ENCODE assay signal across 11 cellular contexts in the genomic region with DNA sequence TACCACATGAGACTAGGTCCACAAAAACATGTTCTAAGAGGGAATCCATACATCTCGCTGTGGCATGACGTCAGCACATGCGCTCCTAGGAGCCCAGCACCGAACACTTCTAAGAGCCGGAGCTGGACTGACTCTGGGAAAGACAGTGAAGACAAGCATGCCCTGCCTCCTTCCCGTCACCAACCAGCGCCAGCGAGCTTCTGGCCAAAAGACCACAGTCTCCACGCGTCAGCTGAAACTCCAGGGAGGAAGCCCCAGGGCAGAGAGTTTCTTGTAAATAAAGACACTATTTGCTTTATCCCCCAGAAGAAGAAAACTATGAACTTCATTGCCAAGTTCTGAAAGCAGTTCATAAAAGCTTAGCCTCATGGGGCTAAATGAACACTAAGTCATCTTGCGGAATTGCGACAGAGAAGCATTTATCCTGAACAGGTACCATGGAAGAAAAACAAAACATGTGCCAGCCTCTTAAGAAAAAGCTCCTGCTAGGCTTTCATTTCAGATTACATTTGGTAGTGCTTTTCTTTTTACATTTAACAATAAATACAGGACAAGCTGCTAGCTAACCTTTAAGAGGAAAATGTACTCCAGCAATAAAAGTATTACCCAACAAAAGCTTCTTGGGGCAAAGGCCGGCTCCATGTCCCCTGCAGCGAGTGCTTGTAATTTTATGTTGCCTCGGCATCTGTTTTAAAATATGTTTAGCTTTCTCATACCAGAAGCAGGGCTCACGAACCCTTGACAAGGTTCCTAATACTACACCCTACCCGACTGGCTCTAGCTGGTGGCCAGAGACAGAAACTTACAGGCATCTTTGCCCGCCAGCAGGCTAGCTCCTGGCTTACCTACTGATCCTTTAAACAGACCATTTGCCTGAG.
DNase-seq lines count a peak whose midpoint lies in the region; ATAC-seq and TF ChIP-seq lines count a peak whose summit lies in the region.
"Had no signal": no experiment of that assay in that cellular context is flagged by ENCODE, and none has a peak within 500 bp of the region (broad histone marks: within the 10 kb centered on the region; RNA-seq: fewer than 3 reads in every experiment).

No MANE protein-coding gene starts in this region.

- H3K4me1 Mint-ChIP-seq in activated T-cell treated with anti-CD3 and anti-CD28 coated beads, Interleukin-2, amount 50 U/mL, for 72 hours (ENCODE audit: low read depth) = peaks cover 65% of the 10 kb centered on the region

- no peak overlapping the region for H3K4me3 ChIP-seq in astrocyte of the spinal cord (ENCODE audit: low read depth, low read length)
- no peak overlapping the region for H3K4me3 ChIP-seq in tibial artery

- H3K27ac Mint-ChIP-seq in activated T-cell treated with anti-CD3 and anti-CD28 coated beads, Interleukin-2, amount 50 U/mL, for 72 hours = peak overlapping the region; percentile 97

- no peaks in the 10 kb centered on the region for H3K9me3 ChIP-seq in tibial artery
- H3K9me3 ChIP-seq: BE2C had no signal

- H3K4me3 Mint-ChIP-seq in activated T-cell treated with anti-CD3 and anti-CD28 coated beads, Interleukin-2, amount 50 U/mL, for 72 hours = peak overlapping the region; percentile 77 to 92

- no peaks in the 10 kb centered on the region for H3K27me3 Mint-ChIP-seq in activated T-cell treated with anti-CD3 and anti-CD28 coated beads, Interleukin-2, amount 50 U/mL, for 72 hours (ENCODE audit: low read depth)

- in situ Hi-C loops in astrocyte of the spinal cord (cut with HindIII; ENCODE audit: low sequenced_read_pairs) = no loop called here

- peaks cover 8 to 49% (median 31%) of the 10 kb centered on the region in 3 donors for H3K36me3 ChIP-seq in tibial artery
- H3K36me3 ChIP-seq: BE2C had no signal

- H3K9me3 Mint-ChIP-seq in activated T-cell treated with anti-CD3 and anti-CD28 coated beads, Interleukin-2, amount 50 U/mL, for 72 hours = no peaks in the 10 kb centered on the region

- H3K27ac ChIP-seq in tibial artery = peak overlapping the region; percentile 66 to 77
- H3K27ac ChIP-seq: foreskin keratinocyte had no signal

- no peaks in the 10 kb centered on the region for H3K27me3 ChIP-seq in tibial artery
- H3K27me3 ChIP-seq: BE2C, foreskin keratinocyte had no signal

- TF ChIP-seq CTCF in astrocyte of the spinal cord (IDR thresholded peaks at IDR 0.05; ENCODE audit: low read depth, low read length) (peak; percentile 13), tibial artery (IDR thresholded peaks at IDR 0.05) (peak; percentile 29 to 38)

- H3K4me1 ChIP-seq in tibial artery = peaks cover 0 to 44% (median 27%) of the 10 kb centered on the region in 4 donors
- H3K4me1 ChIP-seq: BE2C had no signal

- intact Hi-C loops in tibial artery (cut with DNase I; ENCODE audit: low total_unique reads) = loop anchor here (5.0 to 10.0 kb wide), 2 partner anchors 47 to 95 kb away; no protein-coding TSS in a partner anchor

- H3K36me3 Mint-ChIP-seq in activated T-cell treated with anti-CD3 and anti-CD28 coated beads, Interleukin-2, amount 50 U/mL, for 72 hours (ENCODE audit: insufficient read depth in 2 of 2) = peaks cover 10 to 20% of the 10 kb centered on the region in 2 donors

- ATAC-seq in activated T-cell treated with anti-CD3 and anti-CD28 coated beads, Interleukin-2, amount 50 U/mL, for 72 hours (replicated peaks in 1 of 2) = no peak
- ATAC-seq in GM18870 (IDR thresholded peaks at IDR 0.05; ENCODE audit: unreplicated experiment) = no peak
- ATAC-seq: foreskin keratinocyte had no signal

- no peak for DNase-seq in activated T-cell treated with anti-CD3 and anti-CD28 coated beads, Interleukin-2, amount 50 U/mL, for 72 hours
- DNase-seq in activated T-cell treated with anti-CD3 and anti-CD28 coated beads for 4 hours (no peak), astrocyte of the spinal cord (ENCODE audit: low read depth, low spot score) (peak; percentile 67), medulla oblongata (ENCODE audit: extremely low spot score) (peak; percentile 76), tibial artery (peak; percentile 47 to 81), glomerular visceral epithelial cell (ENCODE audit: extremely low spot score) (no peak), occipital lobe (lab: John Stamatoyannopoulos, UW) (no peak)
- DNase-seq: BE2C, foreskin keratinocyte, NCI-H82 had no signal

Comparison
In these comparisons a context has a peak if more than half of its experiments do, and no peak if none do; other contexts are left out.
1. DNase-seq: peak in astrocyte of the spinal cord (single experiment), medulla oblongata (single experiment) and tibial artery (2 of 2); none in activated T-cell treated with anti-CD3 and anti-CD28 coated beads, Interleukin-2, amount 50 U/mL, for 72 hours (0 of 2), activated T-cell treated with anti-CD3 and anti-CD28 coated beads for 4 hours (single experiment), glomerular visceral epithelial cell (single experiment) and occipital lobe (single experiment).